In genomic region chr15:51093865-51094605, GRCh38 we compare ENCODE assay signal across 8 cellular contexts. TPM values are rescaled to one million over a fixed set of nuclear protein-coding genes. Genes with fewer than 3 reads are reported as not detected.
DNase-seq lines count a peak whose midpoint lies in the region; ATAC-seq and TF ChIP-seq lines count a peak whose summit lies in the region.

No MANE protein-coding gene starts in this region.

- no peak for TF ChIP-seq RAD21 in neural cell (conservative IDR thresholded peaks at IDR 0.05)

- peaks cover 61% of the 10 kb centered on the region for H3K27me3 Mint-ChIP-seq in CD8-positive, alpha-beta T cell (ENCODE audit: low read depth)

- no peaks in the 10 kb centered on the region for H3K9me2 ChIP-seq in neural cell (ENCODE audit: insufficient read depth, low read length)

- H3K4me1 ChIP-seq in fibroblast of lung (ENCODE audit: control insufficient read depth, extremely low read depth, insufficient read depth, low read length), result peaks cover 2% of the 10 kb centered on the region
- H3K4me1 ChIP-seq in CD8-positive, alpha-beta T cell (ENCODE audit: insufficient read depth, low read length), result no peaks in the 10 kb centered on the region

- H3K9me3 ChIP-seq in fibroblast of lung (ENCODE audit: control insufficient read depth, insufficient read depth, low read depth, low read length) (no peaks in the 10 kb centered on the region), neural cell (ENCODE audit: low read length) (no peaks in the 10 kb centered on the region)
- no peaks in the 10 kb centered on the region for H3K9me3 ChIP-seq in CD8-positive, alpha-beta T cell (ENCODE audit: low read length)

- H3K27ac ChIP-seq in RWPE1 (peak overlapping the region; percentile 45; the same call in 1 of the 2 replicates), fibroblast of lung (ENCODE audit: insufficient read depth, low read length) (no peak overlapping the region), neural cell (ENCODE audit: low read length) (no peak overlapping the region)
- H3K27ac ChIP-seq in CD8-positive, alpha-beta T cell (ENCODE audit: low read depth, low read length), result no peak overlapping the region

- TF ChIP-seq CTCF in GM13976 (IDR thresholded peaks at IDR 0.05; ENCODE audit: borderline replicate concordance, control extremely low read depth, extremely low read depth, insufficient read depth, missing control alignments), result no peak
- TF ChIP-seq CTCF in RWPE1 (conservative IDR thresholded peaks at IDR 0.05; ENCODE audit: low read depth), result no peak
- TF ChIP-seq CTCF in fibroblast of lung (conservative IDR thresholded peaks at IDR 0.05 in 1 of 2, IDR thresholded peaks at IDR 0.05 in 1 of 2; ENCODE audit: low read depth in 1 of 2, low read length in 2 of 2), result no peak
- TF ChIP-seq CTCF in neural cell (IDR thresholded peaks at IDR 0.05; ENCODE audit: poor library complexity, severe bottlenecking), result no peak
- no peak for TF ChIP-seq CTCF in CD8-positive, alpha-beta T cell (IDR thresholded peaks at IDR 0.05)

- ATAC-seq in CD8-positive, alpha-beta T cell, result no peak
- ATAC-seq in GM19023 (IDR thresholded peaks at IDR 0.05; ENCODE audit: unreplicated experiment), result no peak

- H3K27ac Mint-ChIP-seq in CD8-positive, alpha-beta T cell, result no peak overlapping the region

- peaks cover 9% of the 10 kb centered on the region for H3K4me1 Mint-ChIP-seq in CD8-positive, alpha-beta T cell (ENCODE audit: low read depth)

- H3K36me3 Mint-ChIP-seq in CD8-positive, alpha-beta T cell, result no peaks in the 10 kb centered on the region

- CTCF ChIA-PET in RWPE1 (lab: Yijun Ruan, JAX), result no interaction called here
- CTCF ChIA-PET in CD8-positive, alpha-beta T cell (lab: Charles Lee), result no interaction called here

- POLR2A ChIA-PET in RWPE1 (lab: Yijun Ruan, JAX; ENCODE audit: low non-redundant PET), result no interaction called here
- POLR2A ChIA-PET in CD8-positive, alpha-beta T cell (lab: Charles Lee), result no interaction called here

- H3K4me3 ChIP-seq in fibroblast of lung (replicated peaks in 1 of 4; ENCODE audit: control extremely low read depth in 1 of 4, insufficient read depth in 1 of 4, low read depth in 3 of 4, low read length in 4 of 4), result peak overlapping the region; percentile 28 to 65 (median 55)
- H3K4me3 ChIP-seq in neural cell (ENCODE audit: low read length), result peak overlapping the region; percentile 61
- H3K4me3 ChIP-seq in CD8-positive, alpha-beta T cell (ENCODE audit: low read depth, low read length), result no peak overlapping the region

- H3K4me3 Mint-ChIP-seq in CD8-positive, alpha-beta T cell, result no peak overlapping the region

- H4K20me1 ChIP-seq in fibroblast of lung (ENCODE audit: control insufficient read depth, extremely low read depth, insufficient read depth, low read length), result no peaks in the 10 kb centered on the region
- no peaks in the 10 kb centered on the region for H4K20me1 ChIP-seq in neural cell (ENCODE audit: insufficient read depth)

- H2AFZ ChIP-seq in fibroblast of lung (ENCODE audit: low read length) (no peak overlapping the region), neural cell (ENCODE audit: low read depth, low read length) (no peak overlapping the region)

- no peaks in the 10 kb centered on the region for H3K79me2 ChIP-seq in fibroblast of lung (ENCODE audit: control insufficient read depth, insufficient read depth, low read length)
- H3K79me2 ChIP-seq in neural cell (replicated peaks; ENCODE audit: insufficient read depth, low read length), result no peaks in the 10 kb centered on the region

- intact Hi-C loops in CD8-positive, alpha-beta T cell (cut with DNase I, micrococcal nuclease), result no loop called here

- H3K9ac ChIP-seq in fibroblast of lung (ENCODE audit: insufficient read depth, low read length), result peak overlapping the region; percentile 16
- no peak overlapping the region for H3K9ac ChIP-seq in neural cell (ENCODE audit: low read length)

- H3K36me3 ChIP-seq in fibroblast of lung (ENCODE audit: control insufficient read depth, insufficient read depth, low read length) (no peaks in the 10 kb centered on the region), neural cell (ENCODE audit: insufficient read depth, low read length) (no peaks in the 10 kb centered on the region)
- H3K36me3 ChIP-seq in CD8-positive, alpha-beta T cell (ENCODE audit: insufficient read depth, low read length), result no peaks in the 10 kb centered on the region

- H3K9me3 Mint-ChIP-seq in CD8-positive, alpha-beta T cell, result no peaks in the 10 kb centered on the region

- H3K4me2 ChIP-seq in fibroblast of lung (ENCODE audit: extremely low read depth, insufficient read depth, low read length) (peak overlapping the region; percentile 58), neural cell (ENCODE audit: low read length) (no peak overlapping the region)

- no peaks in the 10 kb centered on the region for H3F3A ChIP-seq in neural cell (ENCODE audit: insufficient read depth, low read length, poor library complexity, severe bottlenecking)

- peak; percentile 72 for DNase-seq in GM13976 (ENCODE audit: low spot score)
- DNase-seq in RWPE1 (ENCODE audit: low spot score), result peak; percentile 36
- DNase-seq in fibroblast of lung (ENCODE audit: low read depth in 2 of 2), result peak in 1 of 2 donors; percentile 45
- no peak for DNase-seq in CD8-positive, alpha-beta T cell
- DNase-seq in effector CD8-positive, alpha-beta T cell (lab: John Stamatoyannopoulos, UW), result no peak
- no peak for DNase-seq in SHP77 (lab: John Stamatoyannopoulos, UW)

- peaks cover 23% of the 10 kb centered on the region for H3K27me3 ChIP-seq in fibroblast of lung (ENCODE audit: control insufficient read depth, insufficient read depth, low read length)
- H3K27me3 ChIP-seq in neural cell (ENCODE audit: insufficient read depth, low read depth, low read length), result peaks cover 59% of the 10 kb centered on the region
- peaks cover 9% of the 10 kb centered on the region for H3K27me3 ChIP-seq in CD8-positive, alpha-beta T cell (ENCODE audit: insufficient read depth, low read length)

- in situ Hi-C loops in GM13976 (cut with MboI; ENCODE audit: low sequenced_read_pairs, unreplicated experiment), result no loop called here

- TF ChIP-seq EP300 in neural cell (conservative IDR thresholded peaks at IDR 0.05; ENCODE audit: poor library complexity, severe bottlenecking), result no peak

TF ChIP-seq in neural cell, 6 proteins besides CTCF, POLR2A, EP300 and RAD21:
- TF ChIP-seq EZH2 (IDR thresholded peaks at IDR 0.05; ENCODE audit: borderline replicate concordance, insufficient read depth, low read length, poor library complexity, severe bottlenecking) (peak; percentile 90), MXI1 (conservative IDR thresholded peaks at IDR 0.05; ENCODE audit: poor library complexity, severe bottlenecking) (no peak)

RNA-seq across cellular contexts. Expression of gene TNFAIP8L3, which starts 0.7 kb away (rescaled TPM):
- 10.7 and 12.3 TPM in 2 replicates for total RNA-seq in fibroblast of lung
- polyA plus RNA-seq in fibroblast of lung (0.57 and 3.9 TPM in 2 replicates), neural cell (0.16 TPM in 1 of 2 replicates, not detected in the other)
- 1.3 and 8.8 TPM in 2 replicates for polyA plus RNA-seq in fibroblast of lung (2012)
- polyA minus RNA-seq in fibroblast of lung (ENCODE audit: low replicate concordance) (0.35 and 1.5 TPM in 2 replicates), neural cell (not detected in 2 replicates)
- not detected for total RNA-seq in CD8-positive, alpha-beta T cell

Comparison
In these comparisons a context has a peak if more than half of its experiments do, and no peak if none do; other contexts are left out.
1. DNase-seq: peak in GM13976 (single experiment) and RWPE1 (single experiment); none in CD8-positive, alpha-beta T cell (0 of 7), effector CD8-positive, alpha-beta T cell (single experiment) and SHP77 (0 of 2).
2. RNA of gene TNFAIP8L3, which starts 0.7 kb away (total RNA-seq): 10.7 to 12.3 TPM in fibroblast of lung; not detected in CD8-positive, alpha-beta T cell; every median in the first group is over 10 times any median in the second.